Comparison of ENCODE assay signal across 23 cellular contexts in the genomic region with DNA sequence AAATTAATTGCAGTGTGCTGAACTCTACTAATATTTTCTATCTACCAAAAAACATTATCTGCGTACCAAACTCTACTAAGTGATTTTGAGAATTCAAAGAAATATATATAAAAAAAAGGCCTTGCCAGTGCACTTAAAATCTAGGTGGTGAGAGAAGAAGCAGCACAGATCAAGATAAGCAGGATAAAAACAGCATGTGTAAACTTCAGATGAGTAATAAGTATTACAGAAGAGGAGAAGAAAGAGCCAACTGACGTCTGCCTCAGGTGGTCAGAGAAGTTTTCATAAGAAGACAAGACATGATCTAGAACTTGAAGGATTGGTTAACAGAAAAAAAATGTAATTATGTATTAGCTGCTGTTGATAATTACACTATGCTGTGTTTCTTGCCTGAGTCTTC.
"Had no signal": no experiment of that assay in that cellular context is flagged by ENCODE, and none has a peak within 500 bp of the region (broad histone marks: within the 10 kb centered on the region; RNA-seq: fewer than 3 reads in every experiment).

No MANE protein-coding gene starts in this region.

- DNase-seq: activated CD4-positive, alpha-beta memory T cell treated with anti-CD3 and anti-CD28 coated beads, Interleukin-2, amount 10 ng/mL, durations not matched to agents 7 days and 5 days; activated CD4-positive, alpha-beta T cell treated with anti-CD3 and anti-CD28 coated beads for 48 hours; activated CD4-positive, CD25-positive, alpha-beta regulatory T cell; activated CD8-positive, alpha-beta memory T cell treated with anti-CD3 and anti-CD28 coated beads, Interleukin-2, amount 10 ng/mL, durations not matched to agents 7 days and 5 days; activated naive CD4-positive, alpha-beta T cell treated with anti-CD3 and anti-CD28 coated beads for 36 hours; activated naive CD8-positive, alpha-beta T cell treated with anti-CD3 and anti-CD28 coated beads, Interleukin-2, amount 50 U/mL, for 24 hours; activated T-cell treated with anti-CD3 and anti-CD28 coated beads, Interleukin-2, amount 50 U/mL, for 1 hour; effector memory CD8-positive, alpha-beta T cell; immature natural killer cell; left ventricle myocardium superior; mucosa of descending colon; naive B cell; psoas muscle; right cardiac atrium; small intestine; stimulated activated CD4-positive, alpha-beta T cell treated with anti-CD3 and anti-CD28 coated beads, Interleukin-15, amount 100 ng/mL, for 24 hours; stimulated activated CD4-positive, alpha-beta T cell treated with anti-CD3 and anti-CD28 coated beads, Interleukin-4, amount 100 ng/mL, for 1 hour; T-cell; T-helper 9 cell; upper lobe of left lung had no signal

- H3K4me3 ChIP-seq: ascending aorta, gastroesophageal sphincter, mucosa of descending colon, psoas muscle, thoracic aorta, upper lobe of left lung had no signal

- FAIRE-seq: small intestine had no signal

- H3K27me3 ChIP-seq: ascending aorta, gastroesophageal sphincter, upper lobe of left lung had no signal

- ATAC-seq: activated CD8-positive, alpha-beta memory T cell treated with anti-CD3 and anti-CD28 coated beads, Interleukin-2, amount 10 ng/mL, durations not matched to agents 7 days and 5 days; activated naive CD8-positive, alpha-beta T cell treated with anti-CD3 and anti-CD28 coated beads, Interleukin-2, amount 50 U/mL, for 24 hours; effector memory CD8-positive, alpha-beta T cell; gastroesophageal sphincter; left ventricle myocardium superior; mucosa of descending colon; psoas muscle; right cardiac atrium; T-cell had no signal

- H3K27ac ChIP-seq: ascending aorta, gastroesophageal sphincter, psoas muscle, thoracic aorta, upper lobe of left lung had no signal

- H3K4me1 ChIP-seq: ascending aorta, psoas muscle had no signal

- H3K36me3 ChIP-seq: ascending aorta, gastroesophageal sphincter, thoracic aorta, upper lobe of left lung had no signal
